8 cellular contexts compared by ENCODE assay signal in genomic region chr12:57243521-57244305, GRCh38. TPM values are rescaled to one million over a fixed set of nuclear protein-coding genes. Genes with fewer than 3 reads are reported as not detected.
DNase-seq lines count a peak whose midpoint lies in the region; TF ChIP-seq lines count a peak whose summit lies in the region.

No MANE protein-coding gene starts in this region.

- TF ChIP-seq POLR2A in prostate gland (IDR thresholded peaks at IDR 0.05) = no peak

- no peaks in the 10 kb centered on the region for H3K9me2 ChIP-seq in Karpas-422 (replicated peaks; ENCODE audit: insufficient read depth, low read length)

- H3K9me3 ChIP-seq in Karpas-422 (ENCODE audit: low read length) = no peaks in the 10 kb centered on the region
- H3K9me3 ChIP-seq in cardiac muscle cell (ENCODE audit: low read depth) = no peaks in the 10 kb centered on the region
- no peaks in the 10 kb centered on the region for H3K9me3 ChIP-seq in prostate gland

- H3K4me1 ChIP-seq in Karpas-422 (ENCODE audit: low read length) = peaks cover 58% of the 10 kb centered on the region
- peaks cover 10% of the 10 kb centered on the region for H3K4me1 ChIP-seq in cardiac muscle cell (ENCODE audit: low read depth)
- peaks cover 25% of the 10 kb centered on the region for H3K4me1 ChIP-seq in prostate gland (replicated peaks)

- H3K4me2 ChIP-seq in Karpas-422 (ENCODE audit: low read depth, low read length, poor library complexity, severe bottlenecking) = peak overlapping the region; percentile 99

- H4K20me1 ChIP-seq in Karpas-422 (ENCODE audit: insufficient read depth, low read depth, low read length) = peaks cover 7% of the 10 kb centered on the region; the same call in 1 of the 2 replicates

- no peak overlapping the region for H2AFZ ChIP-seq in Karpas-422 (ENCODE audit: low read length)

- H3K27ac Mint-ChIP-seq in activated naive CD8-positive, alpha-beta T cell = no peak overlapping the region

- in situ Hi-C loops in SK-MEL-5 (cut with HindIII; ENCODE audit: low pct_unique_long_range_greater_than_20kb, low sequenced_read_pairs) = no loop called here

- DNase-seq in DMS153 treated with DMSO at 0.1 percent for 48 hours (lab: John Stamatoyannopoulos, UW; ENCODE audit: unreplicated experiment) (peak; percentile 70), Karpas-422 (peak; percentile 94), SK-MEL-5 (ENCODE audit: low read depth, low spot score) (peak; percentile 80), cardiac muscle cell (ENCODE audit: low read depth in 1 of 2, low spot score in 1 of 2) (peak; percentile 72 to 84), prostate gland (ENCODE audit: low spot score) (peak; percentile 74), DMS79 treated with DMSO at 0.1 percent for 48 hours (lab: John Stamatoyannopoulos, UW) (no peak)
- DNase-seq in NK-92 treated with Interleukin-12 subunit alpha and Interleukin-12 subunit beta, amount 100 ng/mL, for 24 hours (lab: John Stamatoyannopoulos, UW) = no peak

- no peaks in the 10 kb centered on the region for H3K79me2 ChIP-seq in Karpas-422 (ENCODE audit: low read length)

- intact Hi-C loops in prostate gland (cut with DNase I) = no loop called here

- peak overlapping the region; percentile 80 for H3K4me3 Mint-ChIP-seq in activated naive CD8-positive, alpha-beta T cell

- peaks cover 49% of the 10 kb centered on the region for H3K4me1 Mint-ChIP-seq in activated naive CD8-positive, alpha-beta T cell (ENCODE audit: low read depth)

- peaks cover 4% of the 10 kb centered on the region for H3K36me3 Mint-ChIP-seq in activated naive CD8-positive, alpha-beta T cell

- 11% methylated on average over 36 of the region's 41 CpGs for WGBS in prostate gland

- no peaks in the 10 kb centered on the region for H3K9me3 Mint-ChIP-seq in activated naive CD8-positive, alpha-beta T cell (ENCODE audit: low read depth)

- H3K27ac ChIP-seq in Karpas-422 (ENCODE audit: low read length) (peak overlapping the region; percentile 98), cardiac muscle cell (no peak overlapping the region), prostate gland (no peak overlapping the region)

- TF ChIP-seq CTCF in cardiac muscle cell (IDR thresholded peaks at IDR 0.05; ENCODE audit: low read depth, low read length) = peak; percentile 80
- peak; percentile 40 to 80 (median 71) for TF ChIP-seq CTCF in prostate gland (IDR thresholded peaks at IDR 0.05)

- H3K4me3 ChIP-seq in Karpas-422 (ENCODE audit: low read length) (peak overlapping the region; percentile 69), cardiac muscle cell (peak overlapping the region; percentile 25), prostate gland (peak overlapping the region; percentile 18 to 24)

- peak overlapping the region; percentile 98 for H3K9ac ChIP-seq in Karpas-422 (ENCODE audit: low read length)

- no peaks in the 10 kb centered on the region for H3K36me3 ChIP-seq in Karpas-422 (ENCODE audit: insufficient read depth, low read length)
- no peaks in the 10 kb centered on the region for H3K36me3 ChIP-seq in cardiac muscle cell
- no peaks in the 10 kb centered on the region for H3K36me3 ChIP-seq in prostate gland

- no peaks in the 10 kb centered on the region for H3K27me3 ChIP-seq in Karpas-422 (ENCODE audit: low read length)
- peaks cover 48% of the 10 kb centered on the region for H3K27me3 ChIP-seq in cardiac muscle cell
- no peaks in the 10 kb centered on the region for H3K27me3 ChIP-seq in prostate gland (replicated peaks; ENCODE audit: insufficient read depth)

- H3K27me3 Mint-ChIP-seq in activated naive CD8-positive, alpha-beta T cell = peaks cover 19% of the 10 kb centered on the region

RNA-seq across cellular contexts. Expression of gene STAC3, which starts 7.3 kb away (rescaled TPM):
- 5.9 and 7.8 TPM in 2 replicates for total RNA-seq in Karpas-422 (2014; rRNA removed; shearing (Covaris generic); ENCODE audit: low replicate concordance)
- total RNA-seq in SK-MEL-5 (2014; rRNA removed; shearing (Covaris generic)) = not detected in 2 replicates
- polyA plus RNA-seq in SK-MEL-5 (2015; cell fraction: cytosol; rRNA removed) = not detected in 2 replicates
- polyA plus RNA-seq in SK-MEL-5 (2015; cell fraction: nucleus; rRNA removed) = 0.91 and 5.6 TPM in 2 replicates
- total RNA-seq in cardiac muscle cell = 15.3 and 28.4 TPM in 2 replicates
- 5.4 and 6.6 TPM in 2 replicates for polyA plus RNA-seq in cardiac muscle cell
- 10 to 100 TPM in 1 of 2 donors, 1 to 10 TPM in 1; 4.8 to 20.9 TPM for total RNA-seq in prostate gland

RNA-seq across cellular contexts. Expression of gene SHMT2, which starts 14.2 kb away (rescaled TPM):
- total RNA-seq in Karpas-422 (2014; rRNA removed; shearing (Covaris generic); ENCODE audit: low replicate concordance) = 399 and 449 TPM in 2 replicates
- 345 and 365 TPM in 2 replicates for total RNA-seq in SK-MEL-5 (2014; rRNA removed; shearing (Covaris generic))
- polyA plus RNA-seq in SK-MEL-5 (2015; cell fraction: cytosol; rRNA removed) = 441 and 554 TPM in 2 replicates
- 436 and 456 TPM in 2 replicates for polyA plus RNA-seq in SK-MEL-5 (2015; cell fraction: nucleus; rRNA removed)
- total RNA-seq in cardiac muscle cell (94.0 and 110 TPM in 2 replicates), prostate gland (10 to 100 TPM; 49.6 to 51.4 TPM)
- 59.9 and 64.7 TPM in 2 replicates for polyA plus RNA-seq in cardiac muscle cell

RNA-seq across cellular contexts. Expression of gene NXPH4, which starts 27.1 kb away (rescaled TPM):
- 2.9 and 4.2 TPM in 2 replicates for total RNA-seq in Karpas-422 (2014; rRNA removed; shearing (Covaris generic); ENCODE audit: low replicate concordance)
- 5.1 and 5.4 TPM in 2 replicates for total RNA-seq in SK-MEL-5 (2014; rRNA removed; shearing (Covaris generic))
- 18.8 and 20.2 TPM in 2 replicates for polyA plus RNA-seq in SK-MEL-5 (2015; cell fraction: cytosol; rRNA removed)
- 1.9 and 3.3 TPM in 2 replicates for polyA plus RNA-seq in SK-MEL-5 (2015; cell fraction: nucleus; rRNA removed)
- 0.80 and 1.1 TPM in 2 replicates for total RNA-seq in cardiac muscle cell
- 0.27 and 0.61 TPM in 2 replicates for polyA plus RNA-seq in cardiac muscle cell
- total RNA-seq in prostate gland = 10 to 100 TPM; 10.2 to 18.1 TPM

Comparison
In these comparisons a context has a peak if more than half of its experiments do, and no peak if none do; other contexts are left out.
1. DNase-seq: peak in DMS153 treated with DMSO at 0.1 percent for 48 hours (single experiment), Karpas-422 (single experiment), SK-MEL-5 (single experiment), cardiac muscle cell (2 of 2) and prostate gland (single experiment); none in DMS79 treated with DMSO at 0.1 percent for 48 hours (single experiment) and NK-92 treated with Interleukin-12 subunit alpha and Interleukin-12 subunit beta, amount 100 ng/mL, for 24 hours (single experiment).
2. Peak in every context shown above with its lines, with median percentiles within 50 percentile points of each other: H3K4me3 ChIP-seq.